Comparison of ENCODE assay signal across 35 cellular contexts in the genomic region with DNA sequence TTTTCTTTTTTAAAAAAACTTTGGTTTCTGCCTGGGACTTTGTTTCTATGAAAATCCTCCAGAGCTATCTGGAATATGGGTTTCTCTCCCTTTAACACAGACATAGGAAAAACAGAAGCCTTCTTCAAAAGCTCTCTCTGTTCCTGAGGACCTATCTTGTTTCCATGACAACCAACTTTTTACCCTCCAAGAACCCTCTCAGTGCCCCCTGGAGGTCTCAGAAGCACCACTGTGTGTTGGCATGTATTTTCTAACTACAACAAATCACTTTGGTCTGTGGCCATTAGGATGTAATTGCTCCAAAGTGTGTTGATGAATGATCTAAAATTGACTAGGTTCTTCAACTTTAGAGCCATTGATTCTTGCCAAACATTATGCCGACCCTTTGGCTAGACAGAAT.
DNase-seq lines count a peak whose midpoint lies in the region; ATAC-seq, FAIRE-seq and TF ChIP-seq lines count a peak whose summit lies in the region.
"Had no signal": no experiment of that assay in that cellular context is flagged by ENCODE, and none has a peak within 500 bp of the region (broad histone marks: within the 10 kb centered on the region; RNA-seq: fewer than 3 reads in every experiment).

No MANE protein-coding gene starts in this region.

- no peaks in the 10 kb centered on the region for H3K9me3 Mint-ChIP-seq in neural progenitor cell
- H3K9me3 Mint-ChIP-seq: nephron had no signal

- H3K4me3 ChIP-seq in OCI-LY1 (ENCODE audit: low read depth, low read length, poor library complexity, severe bottlenecking): no peak overlapping the region
- no peak overlapping the region for H3K4me3 ChIP-seq in GM12878
- no peak overlapping the region for H3K4me3 ChIP-seq in neural progenitor cell
- H3K4me3 ChIP-seq in vagina: no peak overlapping the region
- H3K4me3 ChIP-seq in SK-N-SH (ENCODE audit: low read depth in 2 of 2, low read length in 1 of 2): no peak overlapping the region
- H3K4me3 ChIP-seq: BLaER1 treated with 17β-estradiol and CSF1 and Interleukin-3, amounts not matched to agents 10 nM and 100 nM; GM23248; heart right ventricle; suprapubic skin; upper lobe of left lung had no signal

- H3K27ac Mint-ChIP-seq in neural progenitor cell: no peak overlapping the region
- H3K27ac Mint-ChIP-seq: activated naive CD8-positive, alpha-beta T cell treated with anti-CD3 and anti-CD28 coated beads for 36 hours; immature natural killer cell; nephron; stimulated activated naive B cell treated with anti-CD40 and anti-IgM and Interleukin-4, amounts not matched to agents 10 μg/mL and 1 μg/mL and 100 μg/mL, for 72 hours; T-helper 2 cell treated with Interferon-gamma antibody and Interleukin-4, amounts not matched to agents 5 μg/mL and 100 μg/mL, for 36 hours had no signal

- DNase-seq in DMS 273 (lab: John Stamatoyannopoulos, UW; ENCODE audit: unreplicated experiment) (peak; percentile 24), DMS 273 treated with DMSO at 0.1 percent for 48 hours (lab: John Stamatoyannopoulos, UW) (no peak), GM12878 (ENCODE audit: low read depth, low spot score) (no peak), neural progenitor cell (ENCODE audit: low spot score) (peak; percentile 46), vagina (ENCODE audit: extremely low spot score in 2 of 2) (no peak), NCI-H526 treated with DMSO at 0.1 percent for 48 hours (lab: John Stamatoyannopoulos, UW) (no peak), SK-N-SH (no peak)
- DNase-seq: activated CD4-positive, alpha-beta T cell treated with anti-CD3 and anti-CD28 coated beads for 48 hours; activated CD8-positive, alpha-beta memory T cell treated with anti-CD3 and anti-CD28 coated beads for 24 hours; activated effector memory CD4-positive, alpha-beta T cell treated with Interleukin-2 at 50 U/mL for 16 hours; activated naive CD8-positive, alpha-beta T cell treated with anti-CD3 and anti-CD28 coated beads for 36 hours; anterior cingulate cortex; COR-L47; GDM1; GM23248; heart right ventricle; immature natural killer cell; Karpas-422; left colon; mammary epithelial cell; NCI-H1436 treated with DMSO at 0.1 percent for 48 hours; NCI-H82; stimulated activated naive B cell treated with anti-CD40 and anti-IgM and Interleukin-4, amounts not matched to agents 10 μg/mL and 1 μg/mL and 100 μg/mL, for 72 hours; upper lobe of left lung; WERI-Rb-1 had no signal

- no peak for TF ChIP-seq EP300 in GM12878 (IDR thresholded peaks at IDR 0.05; ENCODE audit: borderline replicate concordance in 1 of 2, control insufficient read depth in 1 of 2, low read depth in 2 of 2, low read length in 2 of 2)
- TF ChIP-seq EP300 in SK-N-SH (IDR thresholded peaks at IDR 0.05; ENCODE audit: borderline replicate concordance in 1 of 2, low read depth in 1 of 2, low read length in 1 of 2): no peak

- 0% methylated on average over 1 of the region's 1 CpG for WGBS in GM12878 (ENCODE audit: insufficient coverage, insufficient replicate concordance, low lambda C conversion rate, missing lambda C conversion rate)
- WGBS in SK-N-SH (ENCODE audit: low lambda C conversion rate): 22% methylated on average over 1 of the region's 1 CpG

- BruUV-seq in GM12878 (replicated peaks; lab: Mats Ljungman, UMichigan): no TSS peak

- TF ChIP-seq POLR2A in GM12878 (IDR thresholded peaks at IDR 0.05; ENCODE audit: low read depth, low read length) (no peak), vagina (IDR thresholded peaks at IDR 0.05) (no peak)

- CTCF ChIA-PET in GM12878 (lab: Yijun Ruan, JAX): interaction anchor here (0.9 to 1.0 kb wide), 2 partner anchors 12 to 13 kb away, joined by 3 read pairs; no protein-coding TSS in a partner anchor
- CTCF ChIA-PET in SK-N-SH (lab: Yijun Ruan, JAX): no interaction called here

- H2AFZ ChIP-seq in OCI-LY1 (ENCODE audit: low read length) (no peak overlapping the region), GM12878 (ENCODE audit: control insufficient read depth, low read depth, low read length) (no peak overlapping the region), neural progenitor cell (replicated peaks) (no peak overlapping the region), SK-N-SH (ENCODE audit: low read depth) (no peak overlapping the region)
- H2AFZ ChIP-seq: GM23248 had no signal

- no peaks in the 10 kb centered on the region for H3K27me3 ChIP-seq in OCI-LY1 (ENCODE audit: insufficient read depth, low read length)
- H3K27me3 ChIP-seq in GM12878 (replicated peaks in 1 of 2; ENCODE audit: control insufficient read depth in 2 of 2, insufficient read depth in 2 of 2, low read length in 1 of 2): no peaks in the 10 kb centered on the region
- no peaks in the 10 kb centered on the region for H3K27me3 ChIP-seq in neural progenitor cell
- no peaks in the 10 kb centered on the region for H3K27me3 ChIP-seq in vagina
- H3K27me3 ChIP-seq in SK-N-SH (ENCODE audit: insufficient read depth): no peaks in the 10 kb centered on the region
- H3K27me3 ChIP-seq: BLaER1 treated with 17β-estradiol and CSF1 and Interleukin-3, amounts not matched to agents 10 nM and 100 nM; heart right ventricle; suprapubic skin; upper lobe of left lung had no signal

- no peak for FAIRE-seq in GM12878 (lab: Jason Lieb, UNC)
- FAIRE-seq: bronchial epithelial cell, endothelial cell of umbilical vein, frontal cortex had no signal

- POLR2A ChIA-PET in GM12878 (lab: Charles Lee) (no interaction called here), SK-N-SH (lab: Yijun Ruan, JAX) (no interaction called here)

- H3K36me3 ChIP-seq in OCI-LY1 (ENCODE audit: insufficient read depth, low read length): no peaks in the 10 kb centered on the region
- no peaks in the 10 kb centered on the region for H3K36me3 ChIP-seq in GM12878 (ENCODE audit: control insufficient read depth in 2 of 2, insufficient read depth in 2 of 2, low read length in 1 of 2)
- no peaks in the 10 kb centered on the region for H3K36me3 ChIP-seq in neural progenitor cell
- H3K36me3 ChIP-seq in vagina: no peaks in the 10 kb centered on the region
- no peaks in the 10 kb centered on the region for H3K36me3 ChIP-seq in SK-N-SH (replicated peaks in 1 of 2; ENCODE audit: control insufficient read depth in 1 of 2, insufficient read depth in 2 of 2, low read length in 1 of 2)
- H3K36me3 ChIP-seq: BLaER1 treated with 17β-estradiol and CSF1 and Interleukin-3, amounts not matched to agents 10 nM and 100 nM; heart right ventricle; suprapubic skin; upper lobe of left lung; WERI-Rb-1 had no signal

- no peak overlapping the region for H3K4me3 Mint-ChIP-seq in neural progenitor cell
- H3K4me3 Mint-ChIP-seq: activated naive CD8-positive, alpha-beta T cell treated with anti-CD3 and anti-CD28 coated beads for 36 hours; immature natural killer cell; nephron; stimulated activated naive B cell treated with anti-CD40 and anti-IgM and Interleukin-4, amounts not matched to agents 10 μg/mL and 1 μg/mL and 100 μg/mL, for 72 hours; T-helper 2 cell treated with Interferon-gamma antibody and Interleukin-4, amounts not matched to agents 5 μg/mL and 100 μg/mL, for 36 hours had no signal

- H3K4me2 ChIP-seq in OCI-LY1 (ENCODE audit: low read length) (no peak overlapping the region), GM12878 (ENCODE audit: control insufficient read depth, insufficient read depth) (no peak overlapping the region), neural progenitor cell (peak overlapping the region; percentile 16), SK-N-SH (no peak overlapping the region)
- H3K4me2 ChIP-seq: BLaER1 treated with 17β-estradiol and CSF1 and Interleukin-3, amounts not matched to agents 10 nM and 100 nM had no signal

- H3K9me2 ChIP-seq in OCI-LY1 (ENCODE audit: low read depth, low read length) (no peaks in the 10 kb centered on the region), SK-N-SH (no peaks in the 10 kb centered on the region)

- RAD21 ChIA-PET in GM12878 (lab: Charles Lee; ENCODE audit: unreplicated experiment): no interaction called here

- H3K27ac ChIP-seq in OCI-LY1 (ENCODE audit: low read depth, low read length, poor library complexity, severe bottlenecking) (no peak overlapping the region), GM12878 (ENCODE audit: control insufficient read depth, insufficient read depth) (no peak overlapping the region), neural progenitor cell (peak overlapping the region; percentile 84), vagina (no peak overlapping the region), SK-N-SH (ENCODE audit: low read depth in 2 of 2, low read length in 1 of 2) (no peak overlapping the region)
- H3K27ac ChIP-seq: 22Rv1; BLaER1 treated with 17β-estradiol and CSF1 and Interleukin-3, amounts not matched to agents 10 nM and 100 nM; GM23248; heart right ventricle; suprapubic skin; upper lobe of left lung; WERI-Rb-1 had no signal

- in situ Hi-C loops in GM12878 (cut with MboI): no loop called here

- H3K9ac ChIP-seq in OCI-LY1 (ENCODE audit: low read length) (no peak overlapping the region), GM12878 (ENCODE audit: control insufficient read depth, insufficient read depth, low read length) (no peak overlapping the region), neural progenitor cell (no peak overlapping the region), SK-N-SH (no peak overlapping the region)
- H3K9ac ChIP-seq: BLaER1 treated with 17β-estradiol and CSF1 and Interleukin-3, amounts not matched to agents 10 nM and 100 nM; GM23248 had no signal

- H3K4me1 ChIP-seq in OCI-LY1 (ENCODE audit: insufficient read depth, low read length, severe bottlenecking) (no peaks in the 10 kb centered on the region), GM12878 (ENCODE audit: control insufficient read depth, insufficient read depth, low read length) (no peaks in the 10 kb centered on the region), neural progenitor cell (peaks cover 13% of the 10 kb centered on the region), vagina (no peaks in the 10 kb centered on the region), SK-N-SH (ENCODE audit: control insufficient read depth in 1 of 2, insufficient read depth in 2 of 2, low read depth in 1 of 2, low read length in 1 of 2) (no peaks in the 10 kb centered on the region)
- H3K4me1 ChIP-seq: heart right ventricle, suprapubic skin, upper lobe of left lung had no signal

- H3K9me3 ChIP-seq in OCI-LY1 (ENCODE audit: low read length) (no peaks in the 10 kb centered on the region), GM12878 (replicated peaks; ENCODE audit: control insufficient read depth, insufficient read depth, low read length) (no peaks in the 10 kb centered on the region), neural progenitor cell (ENCODE audit: low read depth) (no peaks in the 10 kb centered on the region), vagina (no peaks in the 10 kb centered on the region), SK-N-SH (no peaks in the 10 kb centered on the region)
- H3K9me3 ChIP-seq: BLaER1 treated with 17β-estradiol and CSF1 and Interleukin-3, amounts not matched to agents 10 nM and 100 nM; suprapubic skin; upper lobe of left lung had no signal

- TF ChIP-seq RAD21 in GM12878 (IDR thresholded peaks at IDR 0.05; ENCODE audit: insufficient read depth, low read depth, low read length) (no peak), SK-N-SH (IDR thresholded peaks at IDR 0.05; ENCODE audit: low read length) (no peak)

- H3K79me2 ChIP-seq in OCI-LY1 (ENCODE audit: insufficient read depth, low read length) (no peaks in the 10 kb centered on the region), GM12878 (ENCODE audit: control insufficient read depth, insufficient read depth, low read length) (no peaks in the 10 kb centered on the region), neural progenitor cell (ENCODE audit: low read depth) (no peaks in the 10 kb centered on the region), SK-N-SH (ENCODE audit: insufficient read depth) (no peaks in the 10 kb centered on the region)

- H4K20me1 ChIP-seq in OCI-LY1 (ENCODE audit: insufficient read depth, low read length) (no peaks in the 10 kb centered on the region), GM12878 (ENCODE audit: control insufficient read depth, insufficient read depth) (no peaks in the 10 kb centered on the region), neural progenitor cell (ENCODE audit: low read depth) (no peaks in the 10 kb centered on the region), SK-N-SH (ENCODE audit: insufficient read depth) (no peaks in the 10 kb centered on the region)
- H4K20me1 ChIP-seq: BLaER1 treated with 17β-estradiol and CSF1 and Interleukin-3, amounts not matched to agents 10 nM and 100 nM had no signal

- H3K36me3 Mint-ChIP-seq in neural progenitor cell: no peaks in the 10 kb centered on the region
- H3K36me3 Mint-ChIP-seq: activated naive CD8-positive, alpha-beta T cell treated with anti-CD3 and anti-CD28 coated beads for 36 hours; stimulated activated naive B cell treated with anti-CD40 and anti-IgM and Interleukin-4, amounts not matched to agents 10 μg/mL and 1 μg/mL and 100 μg/mL, for 72 hours had no signal

- ATAC-seq in GM12878: no peak
- ATAC-seq: heart right ventricle; left colon; Right ventricle myocardium inferior; stimulated activated naive B cell treated with anti-CD40 and anti-IgM and Interleukin-4, amounts not matched to agents 10 μg/mL and 1 μg/mL and 100 μg/mL, for 72 hours had no signal

- peaks cover 7% of the 10 kb centered on the region for H3K4me1 Mint-ChIP-seq in neural progenitor cell
- H3K4me1 Mint-ChIP-seq: activated naive CD8-positive, alpha-beta T cell treated with anti-CD3 and anti-CD28 coated beads for 36 hours; immature natural killer cell; nephron; stimulated activated naive B cell treated with anti-CD40 and anti-IgM and Interleukin-4, amounts not matched to agents 10 μg/mL and 1 μg/mL and 100 μg/mL, for 72 hours had no signal

- H3K27me3 Mint-ChIP-seq in neural progenitor cell (ENCODE audit: insufficient read depth, low read depth): no peaks in the 10 kb centered on the region
- H3K27me3 Mint-ChIP-seq: activated naive CD8-positive, alpha-beta T cell treated with anti-CD3 and anti-CD28 coated beads for 36 hours; stimulated activated naive B cell treated with anti-CD40 and anti-IgM and Interleukin-4, amounts not matched to agents 10 μg/mL and 1 μg/mL and 100 μg/mL, for 72 hours had no signal

- intact Hi-C loops in GM12878 (cut with micrococcal nuclease; ENCODE audit: unreplicated experiment) (no loop called here), vagina (cut with DNase I) (no loop called here)

- H3F3A ChIP-seq in OCI-LY1 (ENCODE audit: insufficient read depth, low read length): no peaks in the 10 kb centered on the region
- peaks cover 11% of the 10 kb centered on the region for H3F3A ChIP-seq in neural progenitor cell (ENCODE audit: low read depth)
- no peaks in the 10 kb centered on the region for H3F3A ChIP-seq in SK-N-SH (replicated peaks; ENCODE audit: insufficient read depth)

- TF ChIP-seq CTCF in OCI-LY1 (IDR thresholded peaks at IDR 0.05; ENCODE audit: low read length): peak; percentile 30; the same call in 1 of the 2 replicates
- no peak for TF ChIP-seq CTCF in GM12878 (IDR thresholded peaks at IDR 0.05 in 2 of 3, conservative IDR thresholded peaks at IDR 0.05 in 1 of 3; ENCODE audit: control insufficient read depth in 2 of 3, extremely low read depth in 1 of 3, insufficient read depth in 1 of 3, low read depth in 3 of 3, low read length in 3 of 3)
- TF ChIP-seq CTCF in neural progenitor cell (IDR thresholded peaks at IDR 0.05): peak; percentile 23
- TF ChIP-seq CTCF in vagina (IDR thresholded peaks at IDR 0.05): no peak
- TF ChIP-seq CTCF in SK-N-SH (IDR thresholded peaks at IDR 0.05): no peak

- SMC1A ChIA-PET in GM12878 (lab: Charles Lee; ENCODE audit: uncharacterized antibody, unreplicated experiment): no interaction called here

Comparison
In these comparisons a context has a peak if more than half of its experiments do, and no peak if none do; other contexts are left out.
1. DNase-seq: peak in DMS 273 (single experiment) and neural progenitor cell (single experiment); none in DMS 273 treated with DMSO at 0.1 percent for 48 hours (single experiment), GM12878 (single experiment), vagina (0 of 2), NCI-H526 treated with DMSO at 0.1 percent for 48 hours (single experiment) and SK-N-SH (single experiment).
2. CTCF ChIP-seq: peak in OCI-LY1 (single experiment) and neural progenitor cell (single experiment); none in GM12878 (0 of 3), vagina (0 of 3) and SK-N-SH (single experiment).